9 cellular contexts compared by ENCODE assay signal in the genomic region with DNA sequence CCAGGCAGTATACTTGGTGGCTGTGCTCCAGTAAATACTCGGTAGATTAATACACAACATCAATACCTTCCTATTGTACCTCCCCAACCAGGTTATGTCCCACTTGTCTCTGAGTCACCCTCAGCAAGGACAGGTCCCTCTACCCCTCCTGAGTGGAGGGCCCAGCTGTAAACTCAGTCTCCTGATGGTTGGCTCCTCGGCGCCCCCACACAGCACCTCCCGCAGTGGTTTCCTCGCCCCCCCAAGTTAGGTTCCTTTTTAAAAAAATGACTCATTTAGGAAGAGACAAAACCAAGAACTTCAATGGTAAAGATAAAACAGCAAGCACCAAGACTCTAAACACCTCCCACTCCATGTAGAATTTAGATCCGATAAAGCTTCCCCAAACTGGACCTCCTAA.
DNase-seq lines count a peak whose midpoint lies in the region; ATAC-seq and TF ChIP-seq lines count a peak whose summit lies in the region.
"Had no signal": no experiment of that assay in that cellular context is flagged by ENCODE, and none has a peak within 500 bp of the region (broad histone marks: within the 10 kb centered on the region; RNA-seq: fewer than 3 reads in every experiment).

No MANE protein-coding gene starts in this region.

- no peaks in the 10 kb centered on the region for H3K9me3 ChIP-seq in esophagus squamous epithelium

- H3K4me1 Mint-ChIP-seq in stimulated activated naive B cell treated with anti-CD40 and anti-IgM and Interleukin-4, amounts not matched to agents 10 μg/mL and 1 μg/mL and 100 μg/mL, for 72 hours: peaks cover 24 to 30% of the 10 kb centered on the region in 2 donors

- H3K9me3 Mint-ChIP-seq in stimulated activated naive B cell treated with anti-CD40 and anti-IgM and Interleukin-4, amounts not matched to agents 10 μg/mL and 1 μg/mL and 100 μg/mL, for 72 hours: peaks cover 2 to 4% of the 10 kb centered on the region in 2 donors
- H3K9me3 Mint-ChIP-seq: neural crest cell had no signal

- H3K4me3 Mint-ChIP-seq in stimulated activated naive B cell treated with anti-CD40 and anti-IgM and Interleukin-4, amounts not matched to agents 10 μg/mL and 1 μg/mL and 100 μg/mL, for 72 hours: peak overlapping the region; percentile 29 to 62
- H3K4me3 Mint-ChIP-seq: neural crest cell had no signal

- no peak for TF ChIP-seq CTCF in esophagus squamous epithelium (IDR thresholded peaks at IDR 0.05)

- peak overlapping the region; percentile 26 to 76 (median 68) for H3K27ac ChIP-seq in esophagus squamous epithelium

- H3K4me3 ChIP-seq in esophagus squamous epithelium: peak overlapping the region in 1 of 4 donors; percentile 30

- DNase-seq in activated CD4-positive, CD25-positive, alpha-beta regulatory T cell treated with anti-CD3 and anti-CD28 coated beads, Interleukin-2, amount 50 U/mL, for 72 hours: peak; percentile 46
- DNase-seq in esophagus squamous epithelium (lab: John Stamatoyannopoulos, UW): no peak
- no peak for DNase-seq in stimulated activated naive B cell treated with anti-CD40 and anti-IgM and Interleukin-4, amounts not matched to agents 10 μg/mL and 1 μg/mL and 100 μg/mL, for 72 hours
- no peak for DNase-seq in central memory CD4-positive, alpha-beta T cell
- no peak for DNase-seq in GOT3 (lab: John Stamatoyannopoulos, UW)

- no peaks in the 10 kb centered on the region for H3K36me3 Mint-ChIP-seq in stimulated activated naive B cell treated with anti-CD40 and anti-IgM and Interleukin-4, amounts not matched to agents 10 μg/mL and 1 μg/mL and 100 μg/mL, for 72 hours

- no peaks in the 10 kb centered on the region for H3K27me3 ChIP-seq in esophagus squamous epithelium

- intact Hi-C loops in esophagus squamous epithelium (cut with DNase I): no loop called here

- ATAC-seq in HG02798 (IDR thresholded peaks at IDR 0.05; ENCODE audit: poor library complexity, unreplicated experiment): peak; percentile 36
- ATAC-seq in stimulated activated naive B cell treated with anti-CD40 and anti-IgM and Interleukin-4, amounts not matched to agents 10 μg/mL and 1 μg/mL and 100 μg/mL, for 72 hours (replicated peaks): peak; percentile 67 to 68
- ATAC-seq in GM21786 (IDR thresholded peaks at IDR 0.05; ENCODE audit: unreplicated experiment): no peak
- ATAC-seq in GM21423 (IDR thresholded peaks at IDR 0.05; ENCODE audit: unreplicated experiment): no peak

- WGBS in esophagus squamous epithelium, 2 donors: 57 to 61% methylated on average over 6 of the region's 6 CpGs

- H3K36me3 ChIP-seq in esophagus squamous epithelium: no peaks in the 10 kb centered on the region

- H3K4me1 ChIP-seq in esophagus squamous epithelium: peaks cover 20 to 83% (median 20%) of the 10 kb centered on the region in 3 donors

- H3K27ac Mint-ChIP-seq in stimulated activated naive B cell treated with anti-CD40 and anti-IgM and Interleukin-4, amounts not matched to agents 10 μg/mL and 1 μg/mL and 100 μg/mL, for 72 hours: peak overlapping the region; percentile 37

- TF ChIP-seq POLR2A in esophagus squamous epithelium (IDR thresholded peaks at IDR 0.05): no peak

- H3K27me3 Mint-ChIP-seq in stimulated activated naive B cell treated with anti-CD40 and anti-IgM and Interleukin-4, amounts not matched to agents 10 μg/mL and 1 μg/mL and 100 μg/mL, for 72 hours: no peaks in the 10 kb centered on the region

Comparison
In these comparisons a context has a peak if more than half of its experiments do, and no peak if none do; other contexts are left out.
1. ATAC-seq: peak in HG02798 (single experiment) and stimulated activated naive B cell treated with anti-CD40 and anti-IgM and Interleukin-4, amounts not matched to agents 10 μg/mL and 1 μg/mL and 100 μg/mL, for 72 hours (2 of 2); none in GM21786 (single experiment) and GM21423 (single experiment).